Comparison of ENCODE assay signal across 15 cellular contexts in the genomic region with DNA sequence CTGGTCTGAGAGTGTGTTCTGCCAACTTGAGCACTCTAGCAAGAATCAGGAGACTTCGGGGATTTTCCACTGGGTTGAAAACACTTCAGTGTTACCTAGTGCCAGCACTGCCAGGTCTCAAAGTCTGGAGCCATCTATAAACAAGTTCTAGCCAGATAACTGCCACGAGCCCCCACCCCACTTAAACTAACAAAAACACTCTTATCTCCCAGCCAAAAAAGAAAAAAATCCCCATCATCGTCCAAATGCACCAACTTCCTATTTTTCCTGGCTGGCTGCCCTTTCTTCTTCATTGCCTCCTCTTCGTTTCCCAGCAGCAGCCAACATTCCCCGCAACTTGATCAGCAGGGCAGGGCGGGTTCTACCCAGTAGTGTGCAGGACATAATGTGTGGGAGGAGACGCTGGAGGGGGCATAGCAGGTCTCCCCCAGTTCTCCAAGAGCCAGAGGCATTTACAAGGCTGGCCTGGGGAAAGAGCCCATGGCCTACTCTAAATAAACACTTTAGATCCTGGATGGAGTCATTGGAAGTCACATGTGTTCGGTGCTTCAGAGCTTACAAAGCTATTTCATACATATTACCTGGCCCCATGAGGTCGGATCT. TPM values are rescaled to one million over a fixed set of nuclear protein-coding genes. Genes with fewer than 3 reads are reported as not detected.
DNase-seq lines count a peak whose midpoint lies in the region; ATAC-seq, FAIRE-seq and TF ChIP-seq lines count a peak whose summit lies in the region.
"Had no signal": no experiment of that assay in that cellular context is flagged by ENCODE, and none has a peak within 500 bp of the region (broad histone marks: within the 10 kb centered on the region; RNA-seq: fewer than 3 reads in every experiment).

No MANE protein-coding gene starts in this region.

- H3K4me1 ChIP-seq in astrocyte (ENCODE audit: insufficient read depth, low read length) (peaks cover 14% of the 10 kb centered on the region), thoracic aorta (ENCODE audit: control insufficient read depth in 1 of 2, low read depth in 2 of 2) (peaks cover 9 to 15% of the 10 kb centered on the region in 2 donors)

- H3K79me2 ChIP-seq in astrocyte (ENCODE audit: insufficient read depth, low read length): no peaks in the 10 kb centered on the region

- H3K9ac ChIP-seq in astrocyte (ENCODE audit: low read length): no peak overlapping the region
- H3K9ac ChIP-seq: SK-N-SH had no signal

- no peak for FAIRE-seq in astrocyte (lab: Jason Lieb, UNC)
- FAIRE-seq: H1 had no signal

- H3K4me1 Mint-ChIP-seq in astrocyte (ENCODE audit: low read depth, unreplicated experiment) (peaks cover 11% of the 10 kb centered on the region), WTC11 (peaks cover 8% of the 10 kb centered on the region; the same call in 1 of the 2 replicates)

- H3K4me2 ChIP-seq in astrocyte (ENCODE audit: low read length): peak overlapping the region; percentile 65
- H3K4me2 ChIP-seq: SK-N-SH had no signal

- H3K9me3 Mint-ChIP-seq in astrocyte (ENCODE audit: unreplicated experiment) (peaks cover 9% of the 10 kb centered on the region), WTC11 (no peaks in the 10 kb centered on the region; the same call in 1 of the 2 replicates)
- H3K9me3 Mint-ChIP-seq: dendritic cell treated with granulocyte-macrophage colony-stimulating factor and Interleukin-4, amounts not matched to agents 40 ng/mL and 50 ng/mL, for 4 days had no signal

- POLR2A ChIA-PET in WTC11 (lab: Charles Lee): no interaction called here

- H3K4me3 Mint-ChIP-seq in astrocyte (ENCODE audit: unreplicated experiment) (no peak overlapping the region), WTC11 (no peak overlapping the region)
- H3K4me3 Mint-ChIP-seq: dendritic cell treated with granulocyte-macrophage colony-stimulating factor and Interleukin-4, amounts not matched to agents 40 ng/mL and 50 ng/mL, for 4 days had no signal

- CTCF ChIA-PET in WTC11 (lab: Charles Lee): no interaction called here

- H3K27me3 ChIP-seq in astrocyte (ENCODE audit: insufficient read depth, low read length): no peaks in the 10 kb centered on the region
- no peaks in the 10 kb centered on the region for H3K27me3 ChIP-seq in thoracic aorta (replicated peaks; ENCODE audit: insufficient read depth)

- H3K36me3 Mint-ChIP-seq in astrocyte (ENCODE audit: low read depth, unreplicated experiment): no peaks in the 10 kb centered on the region
- no peaks in the 10 kb centered on the region for H3K36me3 Mint-ChIP-seq in WTC11

- H2AFZ ChIP-seq in astrocyte (ENCODE audit: low read depth, low read length): no peak overlapping the region

- H3K27ac ChIP-seq in astrocyte (ENCODE audit: low read depth, low read length) (no peak overlapping the region), thoracic aorta (peak overlapping the region in 1 of 2 donors; percentile 12)

- no peaks in the 10 kb centered on the region for H4K20me1 ChIP-seq in astrocyte (ENCODE audit: insufficient read depth, low read length)

- H3K27me3 Mint-ChIP-seq in astrocyte (ENCODE audit: low read depth, unreplicated experiment) (no peaks in the 10 kb centered on the region), WTC11 (ENCODE audit: low read depth) (no peaks in the 10 kb centered on the region; the same call in 1 of the 2 replicates)
- H3K27me3 Mint-ChIP-seq: dendritic cell treated with granulocyte-macrophage colony-stimulating factor and Interleukin-4, amounts not matched to agents 40 ng/mL and 50 ng/mL, for 4 days had no signal

- peak overlapping the region; percentile 8 for H3K27ac Mint-ChIP-seq in astrocyte (ENCODE audit: unreplicated experiment)
- no peak overlapping the region for H3K27ac Mint-ChIP-seq in WTC11
- H3K27ac Mint-ChIP-seq: dendritic cell treated with granulocyte-macrophage colony-stimulating factor and Interleukin-4, amounts not matched to agents 40 ng/mL and 50 ng/mL, for 4 days had no signal

- no peaks in the 10 kb centered on the region for H3K36me3 ChIP-seq in astrocyte (ENCODE audit: insufficient read depth, low read length)
- H3K36me3 ChIP-seq in thoracic aorta: no peaks in the 10 kb centered on the region

- DNase-seq in LoVo (ENCODE audit: low spot score) (peak; percentile 83), astrocyte (ENCODE audit: low read depth) (peak; percentile 73), kidney glomerular epithelial cell (lab: John Stamatoyannopoulos, UW) (peak; percentile 92), thoracic aorta (ENCODE audit: low spot score) (peak; percentile 25), WTC11 (ENCODE audit: low spot score) (no peak), GM19238 (ENCODE audit: insufficient read length, low spot score) (no peak), NCI-H1417 treated with DMSO at 0.1 percent for 48 hours (lab: John Stamatoyannopoulos, UW) (no peak)
- DNase-seq: activated CD4-positive, alpha-beta T cell treated with anti-CD3 and anti-CD28 coated beads for 48 hours; activated gamma-delta T cell treated with Interleukin-2 at 50 U/mL for 16 hours; NCI-H510A treated with DMSO at 0.1 percent for 48 hours; SK-N-SH; stimulated activated CD8-positive, alpha-beta memory T cell treated with anti-CD3 and anti-CD28 coated beads, Interleukin-4, amount 100 ng/mL, for 48 hours had no signal

- TF ChIP-seq CTCF in astrocyte (IDR thresholded peaks at IDR 0.05; ENCODE audit: insufficient read depth, low read depth, low read length): no peak
- no peak for TF ChIP-seq CTCF in thoracic aorta (IDR thresholded peaks at IDR 0.05)
- TF ChIP-seq CTCF in WTC11 (IDR thresholded peaks at IDR 0.05): no peak

- ATAC-seq in thoracic aorta (ENCODE audit: insufficient number of reproducible peaks, low FRiP score, low read depth) (peak; percentile 59), WTC11 (no peak), HG02852 (IDR thresholded peaks at IDR 0.05; ENCODE audit: unreplicated experiment) (no peak)

- no peaks in the 10 kb centered on the region for H3K9me3 ChIP-seq in astrocyte (ENCODE audit: insufficient read depth, low read depth, low read length)
- no peaks in the 10 kb centered on the region for H3K9me3 ChIP-seq in thoracic aorta
- H3K9me3 ChIP-seq: SK-N-SH had no signal

- H3K4me3 ChIP-seq in astrocyte (ENCODE audit: insufficient read depth, low read depth, low read length) (no peak overlapping the region), thoracic aorta (no peak overlapping the region)

TF ChIP-seq in WTC11, 78 proteins besides CTCF, POLR2A, EP300 and RAD21 (continues in another document):
- TF ChIP-seq ZNF121 (CRISPR knock-in tag; IDR thresholded peaks at IDR 0.05) (no peak), SP1 (CRISPR knock-in tag; conservative IDR thresholded peaks at IDR 0.05) (no peak), MXD4 (CRISPR knock-in tag; IDR thresholded peaks at IDR 0.05; ENCODE audit: borderline replicate concordance) (no peak), TCF7 (CRISPR knock-in tag; IDR thresholded peaks at IDR 0.05; ENCODE audit: low read depth) (no peak), SMAD4 (CRISPR knock-in tag; IDR thresholded peaks at IDR 0.05) (no peak)
- TF ChIP-seq, protein P1, sequence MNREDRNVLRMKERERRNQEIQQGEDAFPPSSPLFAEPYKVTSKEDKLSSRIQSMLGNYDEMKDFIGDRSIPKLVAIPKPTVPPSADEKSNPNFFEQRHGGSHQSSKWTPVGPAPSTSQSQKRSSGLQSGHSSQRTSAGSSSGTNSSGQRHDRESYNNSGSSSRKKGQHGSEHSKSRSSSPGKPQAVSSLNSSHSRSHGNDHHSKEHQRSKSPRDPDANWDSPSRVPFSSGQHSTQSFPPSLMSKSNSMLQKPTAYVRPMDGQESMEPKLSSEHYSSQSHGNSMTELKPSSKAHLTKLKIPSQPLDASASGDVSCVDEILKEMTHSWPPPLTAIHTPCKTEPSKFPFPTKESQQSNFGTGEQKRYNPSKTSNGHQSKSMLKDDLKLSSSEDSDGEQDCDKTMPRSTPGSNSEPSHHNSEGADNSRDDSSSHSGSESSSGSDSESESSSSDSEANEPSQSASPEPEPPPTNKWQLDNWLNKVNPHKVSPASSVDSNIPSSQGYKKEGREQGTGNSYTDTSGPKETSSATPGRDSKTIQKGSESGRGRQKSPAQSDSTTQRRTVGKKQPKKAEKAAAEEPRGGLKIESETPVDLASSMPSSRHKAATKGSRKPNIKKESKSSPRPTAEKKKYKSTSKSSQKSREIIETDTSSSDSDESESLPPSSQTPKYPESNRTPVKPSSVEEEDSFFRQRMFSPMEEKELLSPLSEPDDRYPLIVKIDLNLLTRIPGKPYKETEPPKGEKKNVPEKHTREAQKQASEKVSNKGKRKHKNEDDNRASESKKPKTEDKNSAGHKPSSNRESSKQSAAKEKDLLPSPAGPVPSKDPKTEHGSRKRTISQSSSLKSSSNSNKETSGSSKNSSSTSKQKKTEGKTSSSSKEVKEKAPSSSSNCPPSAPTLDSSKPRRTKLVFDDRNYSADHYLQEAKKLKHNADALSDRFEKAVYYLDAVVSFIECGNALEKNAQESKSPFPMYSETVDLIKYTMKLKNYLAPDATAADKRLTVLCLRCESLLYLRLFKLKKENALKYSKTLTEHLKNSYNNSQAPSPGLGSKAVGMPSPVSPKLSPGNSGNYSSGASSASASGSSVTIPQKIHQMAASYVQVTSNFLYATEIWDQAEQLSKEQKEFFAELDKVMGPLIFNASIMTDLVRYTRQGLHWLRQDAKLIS (CRISPR knock-in tag; IDR thresholded peaks at IDR 0.05; ENCODE audit: borderline replicate concordance): no peak
- TF ChIP-seq, protein P2, sequence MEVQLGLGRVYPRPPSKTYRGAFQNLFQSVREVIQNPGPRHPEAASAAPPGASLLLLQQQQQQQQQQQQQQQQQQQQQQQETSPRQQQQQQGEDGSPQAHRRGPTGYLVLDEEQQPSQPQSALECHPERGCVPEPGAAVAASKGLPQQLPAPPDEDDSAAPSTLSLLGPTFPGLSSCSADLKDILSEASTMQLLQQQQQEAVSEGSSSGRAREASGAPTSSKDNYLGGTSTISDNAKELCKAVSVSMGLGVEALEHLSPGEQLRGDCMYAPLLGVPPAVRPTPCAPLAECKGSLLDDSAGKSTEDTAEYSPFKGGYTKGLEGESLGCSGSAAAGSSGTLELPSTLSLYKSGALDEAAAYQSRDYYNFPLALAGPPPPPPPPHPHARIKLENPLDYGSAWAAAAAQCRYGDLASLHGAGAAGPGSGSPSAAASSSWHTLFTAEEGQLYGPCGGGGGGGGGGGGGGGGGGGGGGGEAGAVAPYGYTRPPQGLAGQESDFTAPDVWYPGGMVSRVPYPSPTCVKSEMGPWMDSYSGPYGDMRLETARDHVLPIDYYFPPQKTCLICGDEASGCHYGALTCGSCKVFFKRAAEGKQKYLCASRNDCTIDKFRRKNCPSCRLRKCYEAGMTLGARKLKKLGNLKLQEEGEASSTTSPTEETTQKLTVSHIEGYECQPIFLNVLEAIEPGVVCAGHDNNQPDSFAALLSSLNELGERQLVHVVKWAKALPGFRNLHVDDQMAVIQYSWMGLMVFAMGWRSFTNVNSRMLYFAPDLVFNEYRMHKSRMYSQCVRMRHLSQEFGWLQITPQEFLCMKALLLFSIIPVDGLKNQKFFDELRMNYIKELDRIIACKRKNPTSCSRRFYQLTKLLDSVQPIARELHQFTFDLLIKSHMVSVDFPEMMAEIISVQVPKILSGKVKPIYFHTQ (CRISPR knock-in tag; IDR thresholded peaks at IDR 0.05): no peak

RNA-seq across cellular contexts. Expression of gene C2CD4B, which starts 29.5 kb away (rescaled TPM):
- not detected in 2 replicates for total RNA-seq in astrocyte
- 10 to 100 TPM in 1 of 2 donors, 1 to 10 TPM in 1; 8.0 to 42.1 TPM for total RNA-seq in thoracic aorta
- total RNA-seq in WTC11 (2021): 0.82 to 1.3 TPM (median 0.96 TPM) in 3 replicates

Comparison
In these comparisons a context has a peak if more than half of its experiments do, and no peak if none do; other contexts are left out.
1. DNase-seq: peak in LoVo (single experiment), astrocyte (single experiment), kidney glomerular epithelial cell (single experiment) and thoracic aorta (single experiment); none in WTC11 (single experiment), GM19238 (single experiment) and NCI-H1417 treated with DMSO at 0.1 percent for 48 hours (single experiment).